ENCODE assay signal across 14 cellular contexts in the genomic region with DNA sequence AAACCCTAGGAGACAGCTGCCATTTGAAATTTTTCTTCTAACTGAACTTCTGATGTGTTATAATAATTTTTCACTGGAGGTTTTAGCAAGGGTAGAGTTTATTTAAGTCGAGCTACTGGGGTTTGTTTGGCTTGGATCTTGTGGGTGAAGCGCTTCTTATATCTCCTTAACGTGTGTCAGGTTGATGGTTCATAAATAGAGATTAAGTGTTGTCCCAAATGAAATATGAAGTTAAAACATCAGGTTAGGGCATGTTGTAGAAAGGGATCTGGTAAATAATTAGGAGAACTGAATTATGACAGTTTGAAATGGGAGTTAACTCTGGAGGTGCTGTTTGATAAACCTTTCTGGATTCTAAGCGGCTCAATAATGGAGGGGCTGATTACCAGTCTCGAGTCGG.
DNase-seq lines count a peak whose midpoint lies in the region; ATAC-seq and TF ChIP-seq lines count a peak whose summit lies in the region.
"Had no signal": no experiment of that assay in that cellular context is flagged by ENCODE, and none has a peak within 500 bp of the region (broad histone marks: within the 10 kb centered on the region; RNA-seq: fewer than 3 reads in every experiment).

No MANE protein-coding gene starts in this region.

- H3K9ac ChIP-seq in BLaER1 treated with 17β-estradiol and CSF1 and Interleukin-3, amounts not matched to agents 10 nM and 100 nM = peak overlapping the region in 9 of 11 experiments; percentile 55 to 82 (median 77); a peak in 19 of 22 replicates
- H3K9ac ChIP-seq in NT2/D1 (ENCODE audit: insufficient read length, low read depth) (peak overlapping the region; percentile 57), fibroblast of lung (ENCODE audit: insufficient read depth, low read length) (no peak overlapping the region)

- peaks cover 34 to 75% (median 56%) of the 10 kb centered on the region in 10 experiments for H3K4me1 ChIP-seq in BLaER1 treated with 17β-estradiol and CSF1 and Interleukin-3, amounts not matched to agents 10 nM and 100 nM
- H3K4me1 ChIP-seq in NT2/D1 (ENCODE audit: insufficient read depth, insufficient read length) (no peaks in the 10 kb centered on the region), fibroblast of lung (ENCODE audit: control insufficient read depth, extremely low read depth, insufficient read depth, low read length) (no peaks in the 10 kb centered on the region), neuron (ENCODE audit: insufficient read depth, low read length) (peaks cover 71% of the 10 kb centered on the region)

- H4K20me1 ChIP-seq in BLaER1 treated with 17β-estradiol and CSF1 and Interleukin-3, amounts not matched to agents 10 nM and 100 nM = no peaks in the 10 kb centered on the region
- no peaks in the 10 kb centered on the region for H4K20me1 ChIP-seq in fibroblast of lung (ENCODE audit: control insufficient read depth, extremely low read depth, insufficient read depth, low read length)

- peaks cover 22 to 48% (median 32%) of the 10 kb centered on the region in 11 experiments for H3K27me3 ChIP-seq in BLaER1 treated with 17β-estradiol and CSF1 and Interleukin-3, amounts not matched to agents 10 nM and 100 nM
- H3K27me3 ChIP-seq in NT2/D1 (ENCODE audit: insufficient read depth, insufficient read length) (peaks cover 14% of the 10 kb centered on the region), fibroblast of lung (ENCODE audit: control insufficient read depth, insufficient read depth, low read length) (no peaks in the 10 kb centered on the region), neuron (ENCODE audit: insufficient read depth, low read length) (no peaks in the 10 kb centered on the region)

- DNase-seq in NT2/D1 (ENCODE audit: low read depth, low spot score) (no peak), fibroblast of lung (ENCODE audit: low read depth in 2 of 2) (no peak), NCI-H2029 treated with DMSO at 0.1 percent for 48 hours (lab: John Stamatoyannopoulos, UW) (no peak), posterior vena cava (ENCODE audit: low spot score) (no peak), DMS79 (lab: John Stamatoyannopoulos, UW) (no peak)
- DNase-seq: activated CD4-positive, alpha-beta T cell treated with anti-CD3 and anti-CD28 coated beads, Interleukin-2, amount 10 ng/mL, durations not matched to agents 7 days and 5 days; DMS153; foreskin melanocyte; KBM-7; NCI-H226; stimulated activated CD4-positive, alpha-beta T cell treated with anti-CD3 and anti-CD28 coated beads, Interleukin-15, amount 100 ng/mL, for 24 hours had no signal

- H3K36me3 ChIP-seq in BLaER1 treated with 17β-estradiol and CSF1 and Interleukin-3, amounts not matched to agents 10 nM and 100 nM = peaks cover 0 to 7% (median 0%) of the 10 kb centered on the region in 11 experiments; a peak in 2 of 22 replicates
- H3K36me3 ChIP-seq in NT2/D1 (ENCODE audit: insufficient read depth, insufficient read length, low read length) (no peaks in the 10 kb centered on the region), fibroblast of lung (ENCODE audit: control insufficient read depth, insufficient read depth, low read length) (no peaks in the 10 kb centered on the region), neuron (ENCODE audit: insufficient read depth, low read length) (no peaks in the 10 kb centered on the region)

- H3K79me2 ChIP-seq in fibroblast of lung (ENCODE audit: control insufficient read depth, insufficient read depth, low read length) = no peaks in the 10 kb centered on the region

- H2AFZ ChIP-seq in fibroblast of lung (ENCODE audit: low read length) (no peak overlapping the region), neuron (ENCODE audit: low read depth, low read length) (peak overlapping the region; percentile 59)

- TF ChIP-seq CTCF in fibroblast of lung (conservative IDR thresholded peaks at IDR 0.05 in 1 of 2, IDR thresholded peaks at IDR 0.05 in 1 of 2; ENCODE audit: low read depth in 1 of 2, low read length in 2 of 2) = no peak

- peak overlapping the region; percentile 48 to 78 (median 66) for H3K4me3 ChIP-seq in BLaER1 treated with 17β-estradiol and CSF1 and Interleukin-3, amounts not matched to agents 10 nM and 100 nM
- H3K4me3 ChIP-seq in NT2/D1 (ENCODE audit: insufficient read length, low read depth) = peak overlapping the region; percentile 38
- H3K4me3 ChIP-seq in fibroblast of lung (replicated peaks in 1 of 4; ENCODE audit: control extremely low read depth in 1 of 4, insufficient read depth in 1 of 4, low read depth in 3 of 4, low read length in 4 of 4) = peak overlapping the region in 1 of 4 experiments; percentile 82
- H3K4me3 ChIP-seq in neuron (ENCODE audit: low read length) = peak overlapping the region; percentile 91

- ATAC-seq in GM19351 (IDR thresholded peaks at IDR 0.05; ENCODE audit: unreplicated experiment) = no peak

- intact Hi-C loops in posterior vena cava (cut with DNase I) = no loop called here

- H3K4me2 ChIP-seq in BLaER1 treated with 17β-estradiol and CSF1 and Interleukin-3, amounts not matched to agents 10 nM and 100 nM = peak overlapping the region; percentile 70 to 98 (median 89)
- H3K4me2 ChIP-seq in fibroblast of lung (ENCODE audit: extremely low read depth, insufficient read depth, low read length) = peak overlapping the region; percentile 78

- H3K9me3 ChIP-seq in BLaER1 treated with 17β-estradiol and CSF1 and Interleukin-3, amounts not matched to agents 10 nM and 100 nM (replicated peaks in 1 of 11) = no peaks in the 10 kb centered on the region
- H3K9me3 ChIP-seq in NT2/D1 (ENCODE audit: insufficient read depth, low read length) (no peaks in the 10 kb centered on the region), fibroblast of lung (ENCODE audit: control insufficient read depth, insufficient read depth, low read depth, low read length) (no peaks in the 10 kb centered on the region), neuron (ENCODE audit: low read length) (no peaks in the 10 kb centered on the region)

- peak overlapping the region in 8 of 11 experiments; percentile 68 to 83 (median 74); a peak in 16 of 22 replicates for H3K27ac ChIP-seq in BLaER1 treated with 17β-estradiol and CSF1 and Interleukin-3, amounts not matched to agents 10 nM and 100 nM
- H3K27ac ChIP-seq in fibroblast of lung (ENCODE audit: insufficient read depth, low read length) = no peak overlapping the region
